In the genomic region with DNA sequence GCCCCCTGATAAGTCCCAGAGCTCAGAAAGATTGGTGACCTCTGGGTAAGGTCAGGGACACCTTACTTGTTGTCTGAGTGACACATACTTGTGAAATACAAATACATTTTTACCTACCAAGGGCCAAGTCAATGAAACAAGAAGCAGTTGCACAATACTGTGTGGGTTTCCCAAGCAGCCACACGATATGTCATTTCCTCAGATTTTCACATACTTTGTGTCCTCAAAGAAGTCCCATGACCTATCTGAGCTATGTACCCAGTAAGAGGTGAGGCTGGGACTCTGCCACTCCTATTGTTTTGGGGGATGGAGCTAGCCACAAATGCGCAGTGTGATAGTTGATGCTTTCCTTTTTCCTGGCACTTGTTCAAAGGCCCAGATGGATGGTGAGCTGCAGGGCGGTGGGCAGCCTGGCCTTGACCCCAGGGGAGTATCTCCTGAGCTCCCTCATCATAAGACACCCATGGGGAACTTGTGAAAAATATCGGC, we compare ENCODE assay signal across 12 cellular contexts.
DNase-seq lines count a peak whose midpoint lies in the region; ATAC-seq and TF ChIP-seq lines count a peak whose summit lies in the region.
"Had no signal": no experiment of that assay in that cellular context is flagged by ENCODE, and none has a peak within 500 bp of the region (broad histone marks: within the 10 kb centered on the region; RNA-seq: fewer than 3 reads in every experiment).

No MANE protein-coding gene starts in this region.

- POLR2A ChIA-PET in HEK293T (lab: Yijun Ruan, JAX): no interaction called here

- TF ChIP-seq CTCF in foreskin fibroblast (IDR thresholded peaks at IDR 0.05; ENCODE audit: low read depth, low read length) (no peak), tibial artery (IDR thresholded peaks at IDR 0.05) (no peak)

- H3K27me3 ChIP-seq in tibial artery: no peaks in the 10 kb centered on the region

- DNase-seq in activated CD8-positive, alpha-beta memory T cell treated with anti-CD3 and anti-CD28 coated beads, Interleukin-2, amount 50 U/mL, for 48 hours: peak; percentile 42
- DNase-seq in activated CD8-positive, alpha-beta memory T cell treated with anti-CD3 and anti-CD28 coated beads, Interleukin-2, amount 50 U/mL, for 4 hours: no peak
- DNase-seq in SIG-M5 (lab: John Stamatoyannopoulos, UW): peak; percentile 78
- peak; percentile 64 to 68 for DNase-seq in foreskin fibroblast
- peak; percentile 17 to 54 for DNase-seq in tibial artery
- DNase-seq in NCI-H1048 (lab: John Stamatoyannopoulos, UW): no peak
- DNase-seq in HEK293T (ENCODE audit: extremely low spot score): no peak
- DNase-seq: ACHN, H9, mucosa of descending colon, NCI-H146 had no signal

- no peaks in the 10 kb centered on the region for H3K9me3 ChIP-seq in tibial artery
- H3K9me3 ChIP-seq: mucosa of descending colon had no signal

- H3K36me3 ChIP-seq in tibial artery: no peaks in the 10 kb centered on the region

- H3K4me1 ChIP-seq in tibial artery: peaks cover 0 to 9% (median 8%) of the 10 kb centered on the region in 4 donors

- CTCF ChIA-PET in HEK293T (lab: Yijun Ruan, JAX): no interaction called here

- no peak overlapping the region for H3K27ac ChIP-seq in tibial artery

- intact Hi-C loops in tibial artery (cut with DNase I; ENCODE audit: low total_unique reads): loop anchor here (10.0 kb wide), 1 partner anchor 164 kb away; no protein-coding TSS in a partner anchor

- ATAC-seq in HG02970 (IDR thresholded peaks at IDR 0.05; ENCODE audit: low FRiP score, unreplicated experiment): no peak
- ATAC-seq: mucosa of descending colon had no signal

- H3K4me3 ChIP-seq in foreskin fibroblast (ENCODE audit: low read depth in 1 of 2, low read length in 2 of 2) (no peak overlapping the region), tibial artery (no peak overlapping the region)
- H3K4me3 ChIP-seq: mucosa of descending colon had no signal

TF ChIP-seq in HEK293T, 16 proteins besides CTCF, POLR2A, EP300 and RAD21:
- TF ChIP-seq FOXK2 (IDR thresholded peaks at IDR 0.05) (no peak), ELF4 (IDR thresholded peaks at IDR 0.05) (no peak), L3MBTL2 (conservative IDR thresholded peaks at IDR 0.05) (no peak), TARDBP (IDR thresholded peaks at IDR 0.05) (no peak), NFRKB (IDR thresholded peaks at IDR 0.05) (no peak), HDGF (IDR thresholded peaks at IDR 0.05; ENCODE audit: borderline replicate concordance) (no peak), CTBP1 (IDR thresholded peaks at IDR 0.05; ENCODE audit: borderline replicate concordance) (no peak)
- TF ChIP-seq, protein P1, sequence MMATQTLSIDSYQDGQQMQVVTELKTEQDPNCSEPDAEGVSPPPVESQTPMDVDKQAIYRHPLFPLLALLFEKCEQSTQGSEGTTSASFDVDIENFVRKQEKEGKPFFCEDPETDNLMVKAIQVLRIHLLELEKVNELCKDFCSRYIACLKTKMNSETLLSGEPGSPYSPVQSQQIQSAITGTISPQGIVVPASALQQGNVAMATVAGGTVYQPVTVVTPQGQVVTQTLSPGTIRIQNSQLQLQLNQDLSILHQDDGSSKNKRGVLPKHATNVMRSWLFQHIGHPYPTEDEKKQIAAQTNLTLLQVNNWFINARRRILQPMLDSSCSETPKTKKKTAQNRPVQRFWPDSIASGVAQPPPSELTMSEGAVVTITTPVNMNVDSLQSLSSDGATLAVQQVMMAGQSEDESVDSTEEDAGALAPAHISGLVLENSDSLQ (IDR thresholded peaks at IDR 0.05): no peak

Comparison
In these comparisons a context has a peak if more than half of its experiments do, and no peak if none do; other contexts are left out.
1. DNase-seq: peak in activated CD8-positive, alpha-beta memory T cell treated with anti-CD3 and anti-CD28 coated beads, Interleukin-2, amount 50 U/mL, for 48 hours (single experiment), SIG-M5 (single experiment), foreskin fibroblast (2 of 2) and tibial artery (2 of 2); none in activated CD8-positive, alpha-beta memory T cell treated with anti-CD3 and anti-CD28 coated beads, Interleukin-2, amount 50 U/mL, for 4 hours (single experiment), NCI-H1048 (single experiment) and HEK293T (single experiment).